Comparison of ENCODE assay signal across 17 cellular contexts in the genomic region with DNA sequence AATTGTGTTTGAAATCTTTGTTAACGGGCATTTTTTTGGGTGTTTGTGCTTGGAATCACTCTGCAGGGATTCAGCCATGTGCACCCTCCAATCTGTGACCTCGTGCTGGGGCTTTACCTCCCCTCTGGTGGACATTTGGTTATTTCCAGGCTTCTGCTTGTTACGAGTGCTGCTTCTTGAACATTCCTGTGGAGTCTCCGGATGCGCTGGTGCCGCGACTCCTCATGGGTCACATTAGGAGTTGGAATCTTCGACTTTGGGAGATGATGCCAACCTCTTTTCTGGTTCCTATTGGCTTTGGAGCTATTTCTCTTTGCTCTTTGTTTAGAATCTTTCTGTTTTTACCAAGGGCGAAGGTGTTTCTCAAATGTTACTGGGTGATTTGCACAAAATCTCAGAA. TPM values are rescaled to one million over a fixed set of nuclear protein-coding genes. Genes with fewer than 3 reads are reported as not detected.
"Had no signal": no experiment of that assay in that cellular context is flagged by ENCODE, and none has a peak within 500 bp of the region (broad histone marks: within the 10 kb centered on the region; RNA-seq: fewer than 3 reads in every experiment).

No MANE protein-coding gene starts in this region.

- DNase-seq: activated CD4-positive, alpha-beta memory T cell treated with anti-CD3 and anti-CD28 coated beads for 36 hours; activated gamma-delta T cell treated with Interleukin-2 at 50 U/mL for 16 hours; activated T-cell treated with anti-CD3 and anti-CD28 coated beads for 4 hours; colonic mucosa; immature natural killer cell; stimulated activated CD4-positive, alpha-beta T cell treated with anti-CD3 and anti-CD28 coated beads, Interleukin-4, amount 100 ng/mL, for 24 hours had no signal

- H3K4me1 ChIP-seq: colonic mucosa had no signal

- H3K27me3 ChIP-seq: colonic mucosa, ovary had no signal

- H3K9me3 Mint-ChIP-seq: immature natural killer cell; stimulated activated effector memory CD8-positive, alpha-beta T cell treated with anti-CD3 and anti-CD28 coated beads, Interleukin-12 subunit alpha, Interleukin-12 subunit beta, amount 100 ng/mL, for 72 hours had no signal

- H3K9me3 ChIP-seq: colonic mucosa, heart left ventricle, ovary had no signal

- H3K36me3 ChIP-seq: cardiac muscle cell, colonic mucosa, heart left ventricle, ovary had no signal

- H3K4me3 ChIP-seq: cardiac muscle cell, colonic mucosa, heart left ventricle, lung, ovary, smooth muscle cell had no signal

- H3K27ac Mint-ChIP-seq: activated CD4-positive, alpha-beta memory T cell treated with anti-CD3 and anti-CD28 coated beads for 36 hours; activated naive CD8-positive, alpha-beta T cell; activated T-helper 1 cell treated with anti-CD3 and anti-CD28 coated beads, Interleukin-12 subunit alpha, Interleukin-12 subunit beta, Interleukin-2, Interleukin-4 antibody, amounts not matched to agents 30 ng/mL and 10 ng/mL and 1 ng/mL, durations not matched to agents 14 hours and 24 hours and 36 hours; nephron; stimulated activated effector memory CD8-positive, alpha-beta T cell treated with anti-CD3 and anti-CD28 coated beads, Interleukin-12 subunit alpha, Interleukin-12 subunit beta, amount 100 ng/mL, for 72 hours; T-helper 2 cell treated with Interferon-gamma antibody and Interleukin-4, amounts not matched to agents 5 μg/mL and 100 μg/mL, for 36 hours; WTC11 had no signal

- H3K27ac ChIP-seq: cardiac muscle cell, colonic mucosa, heart left ventricle, ovary had no signal

- H3K36me3 Mint-ChIP-seq: activated CD4-positive, alpha-beta memory T cell treated with anti-CD3 and anti-CD28 coated beads for 36 hours; activated naive CD8-positive, alpha-beta T cell; immature natural killer cell had no signal

- H3K4me3 Mint-ChIP-seq: activated CD4-positive, alpha-beta memory T cell treated with anti-CD3 and anti-CD28 coated beads for 36 hours; activated naive CD8-positive, alpha-beta T cell; activated T-helper 1 cell treated with anti-CD3 and anti-CD28 coated beads, Interleukin-12 subunit alpha, Interleukin-12 subunit beta, Interleukin-2, Interleukin-4 antibody, amounts not matched to agents 30 ng/mL and 10 ng/mL and 1 ng/mL, durations not matched to agents 14 hours and 24 hours and 36 hours; immature natural killer cell; nephron; stimulated activated effector memory CD8-positive, alpha-beta T cell treated with anti-CD3 and anti-CD28 coated beads, Interleukin-12 subunit alpha, Interleukin-12 subunit beta, amount 100 ng/mL, for 72 hours; T-helper 2 cell treated with Interferon-gamma antibody and Interleukin-4, amounts not matched to agents 5 μg/mL and 100 μg/mL, for 36 hours; WTC11 had no signal

- H3K4me2 ChIP-seq: smooth muscle cell had no signal

RNA-seq across cellular contexts. Expression of gene DPYSL4, which starts 10.1 kb away (rescaled TPM):
- polyA plus RNA-seq: immature natural killer cell had no signal
